Comparison of ENCODE assay signal across 16 cellular contexts in genomic region chr2:121561617-121562268, GRCh38. TPM values are rescaled to one million over a fixed set of nuclear protein-coding genes. Genes with fewer than 3 reads are reported as not detected.
DNase-seq lines count a peak whose midpoint lies in the region; ATAC-seq and TF ChIP-seq lines count a peak whose summit lies in the region.
"Had no signal": no experiment of that assay in that cellular context is flagged by ENCODE, and none has a peak within 500 bp of the region (broad histone marks: within the 10 kb centered on the region; RNA-seq: fewer than 3 reads in every experiment).

No MANE protein-coding gene starts in this region.

- H3K4me3 Mint-ChIP-seq in HFFc6, result peak overlapping the region; percentile 43
- no peak overlapping the region for H3K4me3 Mint-ChIP-seq in activated T-helper 2 cell treated with anti-CD3 and anti-CD28 coated beads, Interferon-gamma antibody, Interleukin-2, Interleukin-4, amounts not matched to agents 10 μg/mL and 5 μg/mL and 100 μg/mL, durations not matched to agents 14 hours and 24 hours and 36 hours (ENCODE audit: low read depth)
- H3K4me3 Mint-ChIP-seq: activated B cell treated with CpG ODN at 0.5 μM for 24 hours, mesothelial cell of epicardium had no signal

- H3K27me3 ChIP-seq in AG04450 (ENCODE audit: control insufficient read depth, insufficient read depth, low read length), result no peaks in the 10 kb centered on the region
- H3K27me3 ChIP-seq: dorsolateral prefrontal cortex, upper lobe of right lung had no signal

- H3K36me3 Mint-ChIP-seq in HFFc6 (ENCODE audit: low read depth), result peaks cover 11% of the 10 kb centered on the region; the same call in 1 of the 2 replicates
- peaks cover 27% of the 10 kb centered on the region for H3K36me3 Mint-ChIP-seq in activated T-helper 2 cell treated with anti-CD3 and anti-CD28 coated beads, Interferon-gamma antibody, Interleukin-2, Interleukin-4, amounts not matched to agents 10 μg/mL and 5 μg/mL and 100 μg/mL, durations not matched to agents 14 hours and 24 hours and 36 hours (ENCODE audit: low read depth)

- no peaks in the 10 kb centered on the region for H3K27me3 Mint-ChIP-seq in HFFc6 (ENCODE audit: insufficient read depth)
- no peaks in the 10 kb centered on the region for H3K27me3 Mint-ChIP-seq in activated T-helper 2 cell treated with anti-CD3 and anti-CD28 coated beads, Interferon-gamma antibody, Interleukin-2, Interleukin-4, amounts not matched to agents 10 μg/mL and 5 μg/mL and 100 μg/mL, durations not matched to agents 14 hours and 24 hours and 36 hours (ENCODE audit: low read depth)
- H3K27me3 Mint-ChIP-seq: activated B cell treated with CpG ODN at 0.5 μM for 24 hours had no signal

- POLR2A ChIA-PET in AG04450 (lab: Yijun Ruan, JAX), result interaction anchor here (1.2 to 2.9 kb wide), 2 partner anchors 31 to 88 kb away, joined by 5 to 13 read pairs; partner anchors contain the start of gene RNU4ATAC

- peaks cover 63% of the 10 kb centered on the region for H3K4me1 Mint-ChIP-seq in HFFc6 (ENCODE audit: low read depth)
- H3K4me1 Mint-ChIP-seq in activated T-helper 2 cell treated with anti-CD3 and anti-CD28 coated beads, Interferon-gamma antibody, Interleukin-2, Interleukin-4, amounts not matched to agents 10 μg/mL and 5 μg/mL and 100 μg/mL, durations not matched to agents 14 hours and 24 hours and 36 hours (ENCODE audit: low read depth), result peaks cover 37% of the 10 kb centered on the region

- intact Hi-C loops in activated T-helper 2 cell treated with anti-CD3 and anti-CD28 coated beads, Interferon-gamma antibody, Interleukin-2, Interleukin-4, amounts not matched to agents 10 μg/mL and 5 μg/mL and 100 μg/mL, durations not matched to agents 14 hours and 24 hours and 36 hours (cut with micrococcal nuclease), result loop anchor here (2.0 kb wide), 1 partner anchor 31 kb away; the partner anchor contains the start of gene RNU4ATAC

- peak overlapping the region; percentile 48 for H3K27ac ChIP-seq in AG04450 (ENCODE audit: low read depth, low read length)
- H3K27ac ChIP-seq: upper lobe of right lung had no signal

- DNase-seq in AG04450 (ENCODE audit: low read depth, low spot score) (no peak), HFFc6 (peak; percentile 74), hepatic stellate cell (ENCODE audit: low spot score) (peak; percentile 31), NCI-H2171 treated with DMSO at 0.1 percent for 48 hours (lab: John Stamatoyannopoulos, UW) (no peak)
- DNase-seq in activated T-helper 2 cell treated with anti-CD3 and anti-CD28 coated beads, Interferon-gamma antibody, Interleukin-2, Interleukin-4, amounts not matched to agents 10 μg/mL and 5 μg/mL and 100 μg/mL, durations not matched to agents 14 hours and 24 hours and 36 hours (ENCODE audit: low spot score), result no peak
- DNase-seq: activated B cell treated with CpG ODN at 0.5 μM for 24 hours, dorsolateral prefrontal cortex, hippocampal formation, NCI-H345, retina, upper lobe of right lung had no signal

- no peaks in the 10 kb centered on the region for H3K9me3 ChIP-seq in AG04450 (ENCODE audit: control insufficient read depth, insufficient read depth, low read length)
- H3K9me3 ChIP-seq: upper lobe of right lung had no signal

- CTCF ChIA-PET in AG04450 (lab: Charles Lee), result no interaction called here

- no peak for TF ChIP-seq CTCF in AG04450 (IDR thresholded peaks at IDR 0.05; ENCODE audit: low read depth, low read length)
- TF ChIP-seq CTCF in HFFc6 (IDR thresholded peaks at IDR 0.05), result no peak

- H3K27ac Mint-ChIP-seq in HFFc6, result peak overlapping the region; percentile 76
- H3K27ac Mint-ChIP-seq in activated T-helper 2 cell treated with anti-CD3 and anti-CD28 coated beads, Interferon-gamma antibody, Interleukin-2, Interleukin-4, amounts not matched to agents 10 μg/mL and 5 μg/mL and 100 μg/mL, durations not matched to agents 14 hours and 24 hours and 36 hours, result peak overlapping the region; percentile 55
- H3K27ac Mint-ChIP-seq: activated B cell treated with CpG ODN at 0.5 μM for 24 hours, mesothelial cell of epicardium had no signal

- no peak overlapping the region for H3K4me3 ChIP-seq in AG04450 (ENCODE audit: low read depth, low read length)
- H3K4me3 ChIP-seq: dorsolateral prefrontal cortex, upper lobe of right lung had no signal

- no peak for ATAC-seq in HG03442 (IDR thresholded peaks at IDR 0.05; ENCODE audit: unreplicated experiment)
- no peak for ATAC-seq in activated CD4-positive, CD25-positive, alpha-beta regulatory T cell treated with anti-CD3 and anti-CD28 coated beads, Interleukin-2, amount 50 U/mL, for 24 hours
- no peak for ATAC-seq in HG03565 (IDR thresholded peaks at IDR 0.05; ENCODE audit: unreplicated experiment)
- ATAC-seq: Right ventricle myocardium inferior, upper lobe of right lung had no signal

- H3K9me3 Mint-ChIP-seq in HFFc6, result no peaks in the 10 kb centered on the region; the same call in 1 of the 2 replicates
- peaks cover 10% of the 10 kb centered on the region for H3K9me3 Mint-ChIP-seq in activated T-helper 2 cell treated with anti-CD3 and anti-CD28 coated beads, Interferon-gamma antibody, Interleukin-2, Interleukin-4, amounts not matched to agents 10 μg/mL and 5 μg/mL and 100 μg/mL, durations not matched to agents 14 hours and 24 hours and 36 hours

RNA-seq across cellular contexts. Expression of gene RNU4ATAC, which starts 31.1 kb away (rescaled TPM):
- not detected in 2 replicates for polyA plus RNA-seq in AG04450 (2011; rRNA removed)
- under 0.01 TPM in 2 replicates for polyA minus RNA-seq in AG04450 (2011; rRNA and poly(A)+ RNA removed)
- total RNA-seq in HFFc6 (2021; fragmentation: NEBNext Ultra II Directional; extraction: Animal tissue kit (Norgen Biotek cat#: 25700)), result not detected
- not detected in 2 replicates for total RNA-seq in activated T-helper 2 cell treated with anti-CD3 and anti-CD28 coated beads, Interferon-gamma antibody, Interleukin-2, Interleukin-4, amounts not matched to agents 10 μg/mL and 5 μg/mL and 100 μg/mL, durations not matched to agents 14 hours and 24 hours and 36 hours
- total RNA-seq: activated B cell treated with CpG ODN at 0.5 μM for 24 hours, mesothelial cell of epicardium, upper lobe of right lung had no signal

Comparison
In these comparisons a context has a peak if more than half of its experiments do, and no peak if none do; other contexts are left out.
1. DNase-seq: peak in HFFc6 (single experiment) and hepatic stellate cell (single experiment); none in AG04450 (single experiment), activated T-helper 2 cell treated with anti-CD3 and anti-CD28 coated beads, Interferon-gamma antibody, Interleukin-2, Interleukin-4, amounts not matched to agents 10 μg/mL and 5 μg/mL and 100 μg/mL, durations not matched to agents 14 hours and 24 hours and 36 hours (single experiment) and NCI-H2171 treated with DMSO at 0.1 percent for 48 hours (single experiment).